In the genomic region with DNA sequence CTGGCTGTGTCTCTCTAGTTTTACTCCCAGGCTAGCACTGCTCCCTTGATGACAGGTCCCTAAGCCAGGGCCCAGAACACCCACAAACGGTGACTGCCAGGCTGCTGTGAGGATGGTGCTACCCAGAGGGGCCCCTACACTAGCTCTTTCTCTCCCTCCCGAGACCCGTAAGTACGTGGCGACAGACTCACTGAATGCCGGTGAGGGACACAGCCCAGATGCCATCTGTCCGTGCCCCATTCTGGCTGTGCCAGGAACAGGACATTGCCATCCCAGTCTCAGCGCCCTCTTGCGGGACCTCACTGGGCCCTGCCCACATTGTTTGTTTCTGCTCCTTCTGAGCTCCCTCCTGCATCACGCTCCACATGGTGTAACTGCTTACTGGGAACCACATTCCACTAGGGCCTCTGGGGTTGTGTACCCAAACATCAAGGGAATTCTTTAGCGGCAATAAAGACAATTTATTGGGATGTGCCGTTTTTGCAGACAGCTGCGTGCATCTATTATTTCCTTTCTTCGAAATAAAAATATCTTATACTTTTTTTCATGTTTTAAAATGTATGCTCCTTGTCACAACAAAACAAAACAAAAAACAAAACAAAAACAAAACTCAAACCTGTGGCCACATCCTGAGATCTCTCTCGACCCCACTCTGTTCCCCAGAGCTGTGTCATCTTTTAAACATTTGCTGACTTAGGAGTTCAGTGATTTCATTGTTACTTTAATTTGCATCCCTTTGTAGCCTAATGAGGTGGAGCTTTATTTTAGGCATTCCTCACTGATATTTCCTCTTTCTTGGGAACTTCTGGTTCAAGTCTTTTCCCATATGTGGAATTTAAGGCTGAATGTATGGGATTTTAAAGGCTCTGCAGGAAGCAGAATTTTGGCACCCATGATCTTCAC, we compare ENCODE assay signal across 8 cellular contexts. TPM values are rescaled to one million over a fixed set of nuclear protein-coding genes. Genes with fewer than 3 reads are reported as not detected.
DNase-seq lines count a peak whose midpoint lies in the region; ATAC-seq, FAIRE-seq and TF ChIP-seq lines count a peak whose summit lies in the region.

No MANE protein-coding gene starts in this region.

- H3K36me3 ChIP-seq in mesodermal cell (ENCODE audit: control insufficient read depth, insufficient read depth, low read length) = no peaks in the 10 kb centered on the region
- no peaks in the 10 kb centered on the region for H3K36me3 ChIP-seq in effector memory CD4-positive, alpha-beta T cell (ENCODE audit: control insufficient read depth, insufficient read depth, low read length)

- peaks cover 36% of the 10 kb centered on the region for H3K4me1 ChIP-seq in mesodermal cell (ENCODE audit: control insufficient read depth, insufficient read depth, low read length, poor library complexity, severe bottlenecking)
- no peaks in the 10 kb centered on the region for H3K4me1 ChIP-seq in effector memory CD4-positive, alpha-beta T cell (ENCODE audit: control insufficient read depth, insufficient read depth, low read length, poor library complexity, severe bottlenecking)

- ATAC-seq in HG03457 (IDR thresholded peaks at IDR 0.05; ENCODE audit: unreplicated experiment) = no peak

- POLR2A ChIA-PET in HEK293T (lab: Yijun Ruan, JAX) = interaction anchor here (1.0 kb wide), 1 partner anchor 10 kb away, joined by 4 read pairs; no protein-coding TSS in a partner anchor

- CTCF ChIA-PET in HEK293T (lab: Yijun Ruan, JAX) = interaction anchor here (0.6 to 0.7 kb wide), 3 partner anchors 15 to 720 kb away, joined by 3 read pairs; no protein-coding TSS in a partner anchor

- peak; percentile 28 for DNase-seq in COLO668 (lab: John Stamatoyannopoulos, UW; ENCODE audit: unreplicated experiment)
- DNase-seq in HEK293T (ENCODE audit: extremely low spot score) = peak; percentile 31
- DNase-seq in RPMI8226 = peak; percentile 73
- DNase-seq in effector CD4-positive, alpha-beta T cell = no peak
- DNase-seq in effector memory CD4-positive, alpha-beta T cell = no peak

- peak; percentile 98 for FAIRE-seq in endometrium (lab: Jason Lieb, UNC)

- H3K27ac ChIP-seq in mesodermal cell (ENCODE audit: low read depth, low read length, severe bottlenecking) = peak overlapping the region; percentile 58
- H3K27ac ChIP-seq in effector memory CD4-positive, alpha-beta T cell (ENCODE audit: insufficient read depth, low read length, poor library complexity, severe bottlenecking) = no peak overlapping the region

- 20 to 22% methylated on average over 10 of the region's 15 CpGs for WGBS in mesodermal cell (ENCODE audit: insufficient coverage in 2 of 2), 2 experiments

- no peaks in the 10 kb centered on the region for H3K27me3 ChIP-seq in effector memory CD4-positive, alpha-beta T cell (replicated peaks; ENCODE audit: control insufficient read depth, insufficient read depth, low read length, poor library complexity, severe bottlenecking)

- no peaks in the 10 kb centered on the region for H3K9me3 ChIP-seq in mesodermal cell (ENCODE audit: control insufficient read depth, low read length)
- H3K9me3 ChIP-seq in effector memory CD4-positive, alpha-beta T cell (ENCODE audit: control insufficient read depth, low read length) = no peaks in the 10 kb centered on the region

- no peak overlapping the region for H3K4me3 ChIP-seq in mesodermal cell (ENCODE audit: extremely low read depth, insufficient read depth, low read length, poor library complexity, severe bottlenecking)
- no peak overlapping the region for H3K4me3 ChIP-seq in effector memory CD4-positive, alpha-beta T cell (ENCODE audit: insufficient read depth, low read depth, low read length, poor library complexity, severe bottlenecking)

TF ChIP-seq in HEK293T, 16 proteins besides CTCF, POLR2A, EP300 and RAD21:
- TF ChIP-seq ELF4 (IDR thresholded peaks at IDR 0.05) (no peak), FOXA1 (IDR thresholded peaks at IDR 0.05) (no peak), FOXM1 (IDR thresholded peaks at IDR 0.05; ENCODE audit: borderline replicate concordance) (no peak), CTBP1 (IDR thresholded peaks at IDR 0.05; ENCODE audit: borderline replicate concordance) (no peak), SUZ12 (IDR thresholded peaks at IDR 0.05) (no peak), ZNF384 (IDR thresholded peaks at IDR 0.05) (no peak), TARDBP (IDR thresholded peaks at IDR 0.05) (no peak), SP1 (IDR thresholded peaks at IDR 0.05) (no peak), LEF1 (IDR thresholded peaks at IDR 0.05; ENCODE audit: borderline replicate concordance) (no peak), NFRKB (IDR thresholded peaks at IDR 0.05) (no peak), HDGF (IDR thresholded peaks at IDR 0.05; ENCODE audit: borderline replicate concordance) (no peak), BHLHE40 (IDR thresholded peaks at IDR 0.05; ENCODE audit: borderline replicate concordance) (no peak), FOXK2 (IDR thresholded peaks at IDR 0.05) (no peak), ARNT (IDR thresholded peaks at IDR 0.05) (no peak), L3MBTL2 (conservative IDR thresholded peaks at IDR 0.05) (no peak)
- TF ChIP-seq, protein P1, sequence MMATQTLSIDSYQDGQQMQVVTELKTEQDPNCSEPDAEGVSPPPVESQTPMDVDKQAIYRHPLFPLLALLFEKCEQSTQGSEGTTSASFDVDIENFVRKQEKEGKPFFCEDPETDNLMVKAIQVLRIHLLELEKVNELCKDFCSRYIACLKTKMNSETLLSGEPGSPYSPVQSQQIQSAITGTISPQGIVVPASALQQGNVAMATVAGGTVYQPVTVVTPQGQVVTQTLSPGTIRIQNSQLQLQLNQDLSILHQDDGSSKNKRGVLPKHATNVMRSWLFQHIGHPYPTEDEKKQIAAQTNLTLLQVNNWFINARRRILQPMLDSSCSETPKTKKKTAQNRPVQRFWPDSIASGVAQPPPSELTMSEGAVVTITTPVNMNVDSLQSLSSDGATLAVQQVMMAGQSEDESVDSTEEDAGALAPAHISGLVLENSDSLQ (IDR thresholded peaks at IDR 0.05) = no peak
TF ChIP-seq in HEK293T: peak in this region for 0.

RNA-seq across cellular contexts. Expression of a gene that starts 4.4 kb away (rescaled TPM):
- polyA plus RNA-seq in mesodermal cell (2013, experiment 1 of 2) = 8.9 TPM
- 7.7 TPM for polyA plus RNA-seq in mesodermal cell (2013, experiment 2 of 2)

RNA-seq across cellular contexts. Expression of a gene that starts 31.3 kb away (rescaled TPM):
- 4.4 TPM for polyA plus RNA-seq in mesodermal cell (2013, experiment 1 of 2)
- polyA plus RNA-seq in mesodermal cell (2013, experiment 2 of 2) = 4.5 TPM

Comparison
In these comparisons a context has a peak if more than half of its experiments do, and no peak if none do; other contexts are left out.
1. DNase-seq: peak in COLO668 (single experiment), HEK293T (single experiment) and RPMI8226 (single experiment); none in effector CD4-positive, alpha-beta T cell (single experiment) and effector memory CD4-positive, alpha-beta T cell (0 of 3).